ENCODE assay signal across 8 cellular contexts in the genomic region with DNA sequence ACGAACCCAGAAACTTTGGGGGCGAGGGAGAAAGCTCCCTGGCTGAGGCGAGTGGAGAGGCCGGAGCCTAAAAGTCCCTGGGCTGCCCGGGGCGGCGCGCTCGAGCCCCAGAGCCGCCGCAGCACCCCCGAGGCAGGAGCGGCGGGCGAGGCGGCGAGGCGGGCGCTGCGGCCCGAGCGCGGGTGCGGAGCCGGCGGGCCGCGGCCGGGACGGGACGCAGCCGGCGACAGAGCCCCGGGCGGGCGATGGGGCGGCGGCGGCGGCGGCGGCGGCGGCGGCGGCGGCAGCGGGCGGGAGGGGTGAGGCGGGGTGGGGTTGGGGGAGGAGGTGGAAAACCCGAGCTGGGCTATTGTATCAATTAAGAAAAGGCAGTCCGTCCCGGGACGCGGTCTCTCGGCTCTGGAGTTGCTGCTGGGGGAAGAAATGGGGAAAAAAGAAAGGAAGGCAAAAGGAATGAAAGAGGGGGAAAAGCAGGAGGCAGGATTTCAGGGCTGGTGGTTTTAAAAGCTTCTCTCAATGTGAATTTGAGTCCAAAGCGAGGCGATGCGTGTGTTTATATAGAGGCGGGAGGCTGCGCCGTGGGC. TPM values are rescaled to one million over a fixed set of nuclear protein-coding genes. Genes with fewer than 3 reads are reported as not detected.
DNase-seq lines count a peak whose midpoint lies in the region; ATAC-seq and TF ChIP-seq lines count a peak whose summit lies in the region.

No MANE protein-coding gene starts in this region.

- CTCF ChIA-PET in GM10248 (lab: Yijun Ruan, JAX), result interaction anchor here (3.9 to 7.7 kb wide), 2 partner anchors 225 to 601 kb away, joined by 36 to 75 read pairs; no protein-coding TSS in a partner anchor

- ATAC-seq in HG03135 (IDR thresholded peaks at IDR 0.05; ENCODE audit: unreplicated experiment) (no peak), HG02642 (IDR thresholded peaks at IDR 0.05; ENCODE audit: poor library complexity, unreplicated experiment) (no peak), GM19324 (IDR thresholded peaks at IDR 0.05; ENCODE audit: low FRiP score, unreplicated experiment) (no peak)

- H3K9me3 Mint-ChIP-seq in osteocyte (ENCODE audit: unreplicated experiment), result no peaks in the 10 kb centered on the region

- in situ Hi-C loops in G401 (cut with HindIII; ENCODE audit: low sequenced_read_pairs), result no loop called here

- H3K27me3 Mint-ChIP-seq in osteocyte (ENCODE audit: unreplicated experiment), result peaks cover 62% of the 10 kb centered on the region

- POLR2A ChIA-PET in GM10248 (lab: Yijun Ruan, JAX), result no interaction called here

- DNase-seq in GM10248 (ENCODE audit: extremely low spot score), result peak; percentile 15
- DNase-seq in RPMI8226, result peak; percentile 30
- no peak for DNase-seq in epithelial cell of proximal tubule (ENCODE audit: low read depth)
- DNase-seq in osteocyte (ENCODE audit: extremely low spot score, unreplicated experiment), result no peak
- no peak for DNase-seq in G401 (ENCODE audit: low spot score)

- H3K27ac Mint-ChIP-seq in osteocyte (ENCODE audit: unreplicated experiment), result no peak overlapping the region

- H3K36me3 Mint-ChIP-seq in osteocyte (ENCODE audit: unreplicated experiment), result peaks cover 3% of the 10 kb centered on the region

- H3K4me3 Mint-ChIP-seq in osteocyte (ENCODE audit: unreplicated experiment), result peak overlapping the region; percentile 81

- TF ChIP-seq CTCF in GM10248 (IDR thresholded peaks at IDR 0.05; ENCODE audit: control extremely low read depth, extremely low read depth, low read depth, missing control alignments) (no peak), epithelial cell of proximal tubule (conservative IDR thresholded peaks at IDR 0.05; ENCODE audit: low read depth, low read length) (no peak), osteocyte (IDR thresholded peaks at IDR 0.05) (no peak)

- H3K4me1 Mint-ChIP-seq in osteocyte (ENCODE audit: unreplicated experiment), result peaks cover 49% of the 10 kb centered on the region

- peak overlapping the region; percentile 46 for H3K4me3 ChIP-seq in epithelial cell of proximal tubule (ENCODE audit: low read depth, low read length)

RNA-seq across cellular contexts. Expression of gene CYP26B1, which starts 0.8 kb away (rescaled TPM):
- total RNA-seq in epithelial cell of proximal tubule (0.17 and 0.36 TPM in 2 replicates), osteocyte (0.89 and 1.3 TPM in 2 replicates)
- 0.18 TPM in 1 of 2 replicates, not detected in the other for total RNA-seq in G401 (2014; rRNA removed; shearing (Covaris generic))

Comparison
In these comparisons a context has a peak if more than half of its experiments do, and no peak if none do; other contexts are left out.
1. DNase-seq: peak in GM10248 (single experiment) and RPMI8226 (single experiment); none in epithelial cell of proximal tubule (single experiment), osteocyte (single experiment) and G401 (single experiment).